ENCODE assay signal across 13 cellular contexts in genomic region chr13:33236021-33236420, GRCh38. TPM values are rescaled to one million over a fixed set of nuclear protein-coding genes. Genes with fewer than 3 reads are reported as not detected.
DNase-seq lines count a peak whose midpoint lies in the region; ATAC-seq, FAIRE-seq and TF ChIP-seq lines count a peak whose summit lies in the region.
"Had no signal": no experiment of that assay in that cellular context is flagged by ENCODE, and none has a peak within 500 bp of the region (broad histone marks: within the 10 kb centered on the region; RNA-seq: fewer than 3 reads in every experiment).

No MANE protein-coding gene starts in this region.

- H3K4me1 Mint-ChIP-seq in endothelial cell (ENCODE audit: unreplicated experiment) = peaks cover 9% of the 10 kb centered on the region
- no peaks in the 10 kb centered on the region for H3K4me1 Mint-ChIP-seq in activated CD4-positive, alpha-beta memory T cell treated with anti-CD3 and anti-CD28 coated beads for 36 hours (ENCODE audit: low read depth)
- H3K4me1 Mint-ChIP-seq: stimulated activated naive CD8-positive, alpha-beta T cell treated with anti-CD3 and anti-CD28 coated beads, Interleukin-15, amount 100 ng/mL, for 72 hours had no signal

- dilution Hi-C loops in keratinocyte (cut with MboI; ENCODE audit: extremely low pct_ligation_motif_present, low sequenced_read_pairs) = no loop called here

- no peak for TF ChIP-seq POLR2A in esophagus squamous epithelium (IDR thresholded peaks at IDR 0.05)

- H3K27me3 ChIP-seq in keratinocyte (ENCODE audit: control insufficient read depth, extremely low read depth, insufficient read depth, low read length) = no peaks in the 10 kb centered on the region
- H3K27me3 ChIP-seq in tibial artery = no peaks in the 10 kb centered on the region
- no peaks in the 10 kb centered on the region for H3K27me3 ChIP-seq in esophagus squamous epithelium

- H3K9me3 Mint-ChIP-seq in endothelial cell (ENCODE audit: unreplicated experiment) = peaks cover 5% of the 10 kb centered on the region
- H3K9me3 Mint-ChIP-seq in activated CD4-positive, alpha-beta memory T cell treated with anti-CD3 and anti-CD28 coated beads for 36 hours = peaks cover 12% of the 10 kb centered on the region

- H2AFZ ChIP-seq in keratinocyte (ENCODE audit: control insufficient read depth, low read length) = no peak overlapping the region

- H3K9me1 ChIP-seq in keratinocyte (ENCODE audit: control insufficient read depth, extremely low read depth, insufficient read depth, low read length) = no peaks in the 10 kb centered on the region

- no peak; the same call in 1 of the 2 replicates for TF ChIP-seq EP300 in Ishikawa (IDR thresholded peaks at IDR 0.05; ENCODE audit: borderline replicate concordance)

- peaks cover 44% of the 10 kb centered on the region for H3K36me3 Mint-ChIP-seq in endothelial cell (ENCODE audit: low read depth, unreplicated experiment)
- H3K36me3 Mint-ChIP-seq in activated CD4-positive, alpha-beta memory T cell treated with anti-CD3 and anti-CD28 coated beads for 36 hours = peaks cover 5% of the 10 kb centered on the region

- peak; percentile 84 for FAIRE-seq in keratinocyte (lab: Jason Lieb, UNC)
- FAIRE-seq: TTC549 had no signal

- H3K4me1 ChIP-seq in keratinocyte (ENCODE audit: control insufficient read depth, extremely low read depth, insufficient read depth, low read length) = peaks cover 43% of the 10 kb centered on the region
- H3K4me1 ChIP-seq in tibial artery = peaks cover 0 to 41% (median 19%) of the 10 kb centered on the region in 4 donors
- peaks cover 0 to 33% (median 3%) of the 10 kb centered on the region in 3 donors for H3K4me1 ChIP-seq in esophagus squamous epithelium

- peaks cover 5% of the 10 kb centered on the region for H3K27me3 Mint-ChIP-seq in endothelial cell (ENCODE audit: unreplicated experiment)
- peaks cover 4% of the 10 kb centered on the region for H3K27me3 Mint-ChIP-seq in activated CD4-positive, alpha-beta memory T cell treated with anti-CD3 and anti-CD28 coated beads for 36 hours

- no peak for ATAC-seq in GM21717 (IDR thresholded peaks at IDR 0.05; ENCODE audit: unreplicated experiment)
- ATAC-seq: stimulated activated naive CD8-positive, alpha-beta T cell treated with anti-CD3 and anti-CD28 coated beads, Interleukin-15, amount 100 ng/mL, for 72 hours had no signal

- intact Hi-C loops in tibial artery (cut with DNase I; ENCODE audit: low total_unique reads) = loop anchor here (10.0 kb wide), 1 partner anchor 79 kb away; no protein-coding TSS in a partner anchor
- intact Hi-C loops in esophagus squamous epithelium (cut with DNase I) = no loop called here
- intact Hi-C loops in activated CD4-positive, alpha-beta memory T cell treated with anti-CD3 and anti-CD28 coated beads for 36 hours (cut with micrococcal nuclease) = no loop called here

- peak overlapping the region; percentile 30 for H3K27ac ChIP-seq in keratinocyte (ENCODE audit: control insufficient read depth, insufficient read depth, low read length)
- peak overlapping the region; percentile 33 to 36 for H3K27ac ChIP-seq in tibial artery
- peak overlapping the region in 2 of 4 donors; percentile 45 to 65 for H3K27ac ChIP-seq in esophagus squamous epithelium

- H4K20me1 ChIP-seq in keratinocyte (ENCODE audit: control insufficient read depth, extremely low read depth, insufficient read depth, low read length) = no peaks in the 10 kb centered on the region

- H3K4me3 Mint-ChIP-seq in endothelial cell (ENCODE audit: unreplicated experiment) = no peak overlapping the region
- no peak overlapping the region for H3K4me3 Mint-ChIP-seq in activated CD4-positive, alpha-beta memory T cell treated with anti-CD3 and anti-CD28 coated beads for 36 hours
- H3K4me3 Mint-ChIP-seq: nephron; stimulated activated naive CD8-positive, alpha-beta T cell treated with anti-CD3 and anti-CD28 coated beads, Interleukin-15, amount 100 ng/mL, for 72 hours had no signal

- no peak overlapping the region for H3K27ac Mint-ChIP-seq in endothelial cell (ENCODE audit: unreplicated experiment)
- no peak overlapping the region for H3K27ac Mint-ChIP-seq in activated CD4-positive, alpha-beta memory T cell treated with anti-CD3 and anti-CD28 coated beads for 36 hours
- H3K27ac Mint-ChIP-seq: stimulated activated naive CD8-positive, alpha-beta T cell treated with anti-CD3 and anti-CD28 coated beads, Interleukin-15, amount 100 ng/mL, for 72 hours had no signal

- DNase-seq in astrocyte of the hippocampus (ENCODE audit: low read depth, low spot score) = peak; percentile 72
- no peak for DNase-seq in keratinocyte (ENCODE audit: low read depth, low spot score)
- DNase-seq in tibial artery = no peak
- DNase-seq in esophagus squamous epithelium (lab: John Stamatoyannopoulos, UW) = no peak
- DNase-seq in endothelial cell (ENCODE audit: low spot score) = no peak
- no peak for DNase-seq in activated CD4-positive, alpha-beta memory T cell treated with anti-CD3 and anti-CD28 coated beads for 36 hours
- DNase-seq: DMS79; stimulated activated CD4-positive, alpha-beta T cell treated with anti-CD3 and anti-CD28 coated beads, Interleukin-4, amount 100 ng/mL, for 1 hour; stimulated activated naive CD8-positive, alpha-beta T cell treated with anti-CD3 and anti-CD28 coated beads, Interleukin-15, amount 100 ng/mL, for 72 hours had no signal

- POLR2A ChIA-PET in activated CD4-positive, alpha-beta memory T cell treated with anti-CD3 and anti-CD28 coated beads for 36 hours (lab: Charles Lee) = no interaction called here

- TF ChIP-seq RAD21 in Ishikawa (IDR thresholded peaks at IDR 0.05; ENCODE audit: low read depth) = no peak

- WGBS in esophagus squamous epithelium, 2 donors = 33 to 43% methylated on average over 8 of the region's 8 CpGs

- no peak for TF ChIP-seq CTCF in keratinocyte (optimal IDR thresholded peaks at IDR 0.05 in 1 of 3, IDR thresholded peaks at IDR 0.05 in 1 of 3, conservative IDR thresholded peaks at IDR 0.05 in 1 of 3; ENCODE audit: extremely low read depth in 1 of 3, insufficient read depth in 2 of 3, low read length in 3 of 3)
- TF ChIP-seq CTCF in tibial artery (IDR thresholded peaks at IDR 0.05) = no peak
- TF ChIP-seq CTCF in esophagus squamous epithelium (IDR thresholded peaks at IDR 0.05) = no peak
- TF ChIP-seq CTCF in endothelial cell (IDR thresholded peaks at IDR 0.05; ENCODE audit: unreplicated experiment) = no peak

- CTCF ChIA-PET in activated CD4-positive, alpha-beta memory T cell treated with anti-CD3 and anti-CD28 coated beads for 36 hours (lab: Charles Lee) = no interaction called here

- H3K4me2 ChIP-seq in keratinocyte (ENCODE audit: control insufficient read depth, extremely low read depth, insufficient read depth, low read depth, low read length) = peak overlapping the region; percentile 63

- peaks cover 1 to 4% of the 10 kb centered on the region in 2 experiments for H3K36me3 ChIP-seq in keratinocyte (ENCODE audit: control insufficient read depth in 2 of 2, extremely low read depth in 1 of 2, insufficient read depth in 2 of 2, low read length in 2 of 2)
- H3K36me3 ChIP-seq in tibial artery = no peaks in the 10 kb centered on the region
- peaks cover 0 to 6% (median 0%) of the 10 kb centered on the region in 3 donors for H3K36me3 ChIP-seq in esophagus squamous epithelium

- H3K4me3 ChIP-seq in keratinocyte (ENCODE audit: control insufficient read depth in 2 of 3, extremely low read depth in 1 of 3, insufficient read depth in 2 of 3, low read depth in 1 of 3, low read length in 3 of 3) (peak overlapping the region in 1 of 3 experiments; percentile 5), tibial artery (no peak overlapping the region), esophagus squamous epithelium (no peak overlapping the region)

- peaks cover 4% of the 10 kb centered on the region for H3K79me2 ChIP-seq in keratinocyte (ENCODE audit: control insufficient read depth, insufficient read depth, low read length)

- no peak overlapping the region for H3K9ac ChIP-seq in keratinocyte (ENCODE audit: control insufficient read depth, extremely low read depth, insufficient read depth, low read length)

- H3K9me3 ChIP-seq in keratinocyte (ENCODE audit: control insufficient read depth, low read depth, low read length) (peaks cover 5% of the 10 kb centered on the region), tibial artery (no peaks in the 10 kb centered on the region), esophagus squamous epithelium (peaks cover 0 to 4% (median 0%) of the 10 kb centered on the region in 3 donors)

TF ChIP-seq in Ishikawa, 13 proteins besides CTCF, POLR2A, EP300 and RAD21:
- no peak for TF ChIP-seq FOXM1 (IDR thresholded peaks at IDR 0.05; ENCODE audit: borderline replicate concordance, low read depth)
- peak; percentile 81 for TF ChIP-seq TEAD4 (IDR thresholded peaks at IDR 0.05)

RNA-seq across cellular contexts. Expression of gene STARD13, which starts 49.5 kb away (rescaled TPM):
- 7.9 to 11.9 TPM (median 8.1 TPM) in 3 replicates for polyA plus RNA-seq in keratinocyte
- 6.5 TPM for polyA plus RNA-seq in keratinocyte (2011; ENCODE audit: low read depth)
- polyA plus RNA-seq in keratinocyte (2011; cell fraction: cytosol; rRNA removed) = 4.4 and 6.3 TPM in 2 replicates
- polyA plus RNA-seq in keratinocyte (2011; cell fraction: nucleus; rRNA removed) = 20.6 and 22.2 TPM in 2 replicates
- 4.0 and 8.4 TPM in 2 replicates for polyA plus RNA-seq in keratinocyte (2012; ENCODE audit: low replicate concordance)
- polyA minus RNA-seq in keratinocyte = 18.5 to 45.9 TPM (median 34.2 TPM) in 3 replicates
- 5.2 TPM for polyA minus RNA-seq in keratinocyte (2011; cell fraction: cytosol; rRNA and poly(A)+ RNA removed)
- 69.0 and 118 TPM in 2 replicates for polyA minus RNA-seq in keratinocyte (2011; cell fraction: nucleus; rRNA and poly(A)+ RNA removed)
- total RNA-seq in esophagus squamous epithelium (10 to 100 TPM in 1 of 4 donors, 1 to 10 TPM in 3; 1.3 to 18.7 (median 4.4) TPM), endothelial cell (ENCODE audit: unreplicated experiment) (63.8 TPM)
- under 1 TPM; 0.48 to 0.99 TPM for total RNA-seq in activated CD4-positive, alpha-beta memory T cell treated with anti-CD3 and anti-CD28 coated beads for 36 hours
